Comparison of ENCODE assay signal across 9 cellular contexts in the genomic region with DNA sequence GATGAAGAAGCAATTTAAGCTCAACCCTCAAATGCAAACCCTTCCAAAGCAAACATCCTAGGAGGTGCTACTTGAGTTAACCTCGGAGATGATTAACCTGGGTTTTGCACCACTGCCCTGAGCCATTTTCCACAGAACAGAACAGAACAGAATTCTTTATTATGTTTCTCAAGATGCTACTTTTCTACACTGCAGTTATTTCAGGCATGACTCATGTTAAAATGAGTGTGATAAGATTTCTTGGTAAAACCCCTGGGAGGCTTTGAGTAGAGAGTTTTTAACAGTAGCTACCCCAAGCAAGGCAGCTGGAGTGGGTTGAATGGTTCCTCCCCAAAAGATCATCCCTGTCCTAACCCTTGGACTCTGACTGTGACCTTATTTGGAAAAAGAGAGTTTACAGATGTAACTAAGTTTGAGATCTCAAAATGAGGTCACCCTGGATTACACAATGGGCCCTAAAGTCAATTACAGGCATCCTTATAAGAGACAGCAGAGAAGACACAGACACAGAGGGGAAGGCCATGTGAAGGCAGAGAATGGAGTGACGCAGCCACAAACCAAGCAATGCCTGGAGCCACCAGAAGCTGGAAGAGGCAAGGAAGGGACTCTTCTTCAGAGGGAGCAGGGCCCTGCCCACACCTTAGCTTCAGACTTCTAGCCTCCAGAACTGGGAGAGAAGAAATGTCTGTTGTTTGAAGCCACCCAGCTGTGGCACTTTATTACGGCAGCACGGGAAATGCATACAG.
DNase-seq lines count a peak whose midpoint lies in the region; TF ChIP-seq lines count a peak whose summit lies in the region.
"Had no signal": no experiment of that assay in that cellular context is flagged by ENCODE, and none has a peak within 500 bp of the region (broad histone marks: within the 10 kb centered on the region; RNA-seq: fewer than 3 reads in every experiment).

No MANE protein-coding gene starts in this region.

- POLR2A ChIA-PET in BJ (lab: Charles Lee): no interaction called here

- peaks cover 0 to 6% of the 10 kb centered on the region in 2 donors for H3K9me3 ChIP-seq in muscle layer of duodenum (ENCODE audit: control insufficient read depth in 1 of 2, low read length in 2 of 2)

- H3K27me3 ChIP-seq in BJ (ENCODE audit: control insufficient read depth, insufficient read depth, low read length) (no peaks in the 10 kb centered on the region), muscle layer of duodenum (ENCODE audit: low read depth, low read length) (no peaks in the 10 kb centered on the region)

- H3K4me1 ChIP-seq in muscle layer of duodenum (ENCODE audit: control insufficient read depth in 1 of 2, insufficient read depth in 2 of 2, low read length in 2 of 2): peaks cover 0 to 19% of the 10 kb centered on the region in 2 donors

- H3K27ac ChIP-seq in cingulate gyrus (ENCODE audit: low read depth, low read length) (peak overlapping the region; percentile 24), muscle layer of duodenum (ENCODE audit: low read length) (peak overlapping the region; percentile 65)

- DNase-seq in BJ (ENCODE audit: low read depth) (peak; percentile 49), NB4 (ENCODE audit: low read depth) (peak; percentile 67), NCI-H345 (lab: John Stamatoyannopoulos, UW) (no peak), NCI-H2171 treated with DMSO at 0.1 percent for 48 hours (lab: John Stamatoyannopoulos, UW) (no peak), DMS 273 treated with DMSO at 0.1 percent for 48 hours (lab: John Stamatoyannopoulos, UW) (no peak), HK-2 (ENCODE audit: unreplicated experiment) (no peak)
- DNase-seq: naive B cell had no signal

- TF ChIP-seq CTCF in BJ (IDR thresholded peaks at IDR 0.05; ENCODE audit: insufficient read depth, low read depth, low read length) (no peak), NB4 (IDR thresholded peaks at IDR 0.05; ENCODE audit: low read depth, low read length) (no peak)

- H3K4me3 ChIP-seq in BJ (ENCODE audit: low read depth, low read length) (no peak overlapping the region), NB4 (ENCODE audit: low read depth, low read length) (no peak overlapping the region), muscle layer of duodenum (ENCODE audit: low read depth in 1 of 2, low read length in 2 of 2) (no peak overlapping the region)

- CTCF ChIA-PET in BJ (lab: Yijun Ruan, JAX): interaction anchor here (1.1 to 1.4 kb wide), 2 partner anchors 167 to 179 kb away, joined by 3 read pairs; no protein-coding TSS in a partner anchor

- no peak for TF ChIP-seq POLR2A in NB4 (IDR thresholded peaks at IDR 0.05; ENCODE audit: extremely low read depth, insufficient read length)

- H3K36me3 ChIP-seq in BJ (ENCODE audit: control insufficient read depth, insufficient read depth, low read length) (no peaks in the 10 kb centered on the region), muscle layer of duodenum (ENCODE audit: control insufficient read depth in 1 of 2, insufficient read depth in 2 of 2, low read length in 2 of 2) (no peaks in the 10 kb centered on the region)

Comparison
In these comparisons a context has a peak if more than half of its experiments do, and no peak if none do; other contexts are left out.
1. DNase-seq: peak in BJ (single experiment) and NB4 (single experiment); none in NCI-H345 (single experiment), NCI-H2171 treated with DMSO at 0.1 percent for 48 hours (single experiment), DMS 273 treated with DMSO at 0.1 percent for 48 hours (single experiment) and HK-2 (single experiment).